Comparison of ENCODE assay signal across 9 cellular contexts in genomic region chr7:24936121-24936824, GRCh38. TPM values are rescaled to one million over a fixed set of nuclear protein-coding genes. Genes with fewer than 3 reads are reported as not detected.
A peak's percentile ranks its signal among the peaks of the same experiment; 100 is the strongest.
DNase-seq lines count a peak whose midpoint lies in the region; ATAC-seq and TF ChIP-seq lines count a peak whose summit lies in the region.
"Had no signal": no experiment of that assay in that cellular context is flagged by ENCODE, and none has a peak within 500 bp of the region (broad histone marks: within the 10 kb centered on the region; RNA-seq: fewer than 3 reads in every experiment).

No MANE protein-coding gene starts in this region.

- ATAC-seq in GM18867 (IDR thresholded peaks at IDR 0.05; ENCODE audit: unreplicated experiment) = peak; percentile 78
- peak; percentile 33 for ATAC-seq in left lung
- no peak for ATAC-seq in Right ventricle myocardium inferior

- H3K4me1 ChIP-seq in HAP-1 = peaks cover 6% of the 10 kb centered on the region; the same call in 1 of the 2 replicates
- H3K4me1 ChIP-seq in left lung = peaks cover 0 to 13% of the 10 kb centered on the region in 2 donors

- TF ChIP-seq CTCF in left lung (IDR thresholded peaks at IDR 0.05) = no peak
- no peak for TF ChIP-seq CTCF in Calu3 (IDR thresholded peaks at IDR 0.05; ENCODE audit: unreplicated experiment)

- BruUV-seq in Calu3 (replicated peaks; lab: Mats Ljungman, UMichigan) = no TSS peak

- no peaks in the 10 kb centered on the region for H3K27me3 ChIP-seq in HAP-1 (ENCODE audit: low read depth)
- H3K27me3 ChIP-seq in left lung = no peaks in the 10 kb centered on the region

- H3K27ac Mint-ChIP-seq in Calu3 (ENCODE audit: unreplicated experiment) = no peak overlapping the region

- no peak overlapping the region for H3K4me3 Mint-ChIP-seq in Calu3 (ENCODE audit: low read depth, unreplicated experiment)

- peak; percentile 20 to 37 for DNase-seq in HAP-1 (ENCODE audit: low spot score in 2 of 2)
- peak; percentile 31 for DNase-seq in NAMALWA (ENCODE audit: low spot score)
- DNase-seq in left lung = no peak
- DNase-seq in nucleus accumbens (lab: John Stamatoyannopoulos, UW) = no peak
- no peak for DNase-seq in stimulated activated CD4-positive, alpha-beta T cell treated with anti-CD3 and anti-CD28 coated beads, Interleukin-4, amount 100 ng/mL, for 24 hours
- no peak for DNase-seq in Calu3
- DNase-seq in Right ventricle myocardium inferior (ENCODE audit: missing footprints) = no peak
- DNase-seq: occipital lobe had no signal

- H3K36me3 Mint-ChIP-seq in Calu3 (ENCODE audit: insufficient read depth, unreplicated experiment) = no peaks in the 10 kb centered on the region

- intact Hi-C loops in left lung (cut with DNase I) = no loop called here
- intact Hi-C loops in Calu3 (cut with micrococcal nuclease; ENCODE audit: unreplicated experiment) = no loop called here
- intact Hi-C loops in Right ventricle myocardium inferior (cut with DNase I) = no loop called here

- CTCF ChIA-PET in Calu3 (lab: Charles Lee) = no interaction called here

- no peaks in the 10 kb centered on the region for H3K9me3 ChIP-seq in HAP-1
- H3K9me3 ChIP-seq in left lung = no peaks in the 10 kb centered on the region

- H3K27ac ChIP-seq in left lung = no peak overlapping the region

- in situ Hi-C loops in HAP-1 (cut with MboI; ENCODE audit: low sequenced_read_pairs) = no loop called here

- peaks cover 45% of the 10 kb centered on the region for H3K4me1 Mint-ChIP-seq in Calu3 (ENCODE audit: low read depth, unreplicated experiment)

- H3K36me3 ChIP-seq in HAP-1 (replicated peaks) = no peaks in the 10 kb centered on the region
- H3K36me3 ChIP-seq in left lung = no peaks in the 10 kb centered on the region

- H3K27me3 Mint-ChIP-seq in Calu3 (ENCODE audit: unreplicated experiment) = no peaks in the 10 kb centered on the region

- H3K9me3 Mint-ChIP-seq in Calu3 (ENCODE audit: low read depth, unreplicated experiment) = peaks cover 2% of the 10 kb centered on the region

- H3K4me3 ChIP-seq in HAP-1 = no peak overlapping the region
- no peak overlapping the region for H3K4me3 ChIP-seq in left lung

RNA-seq across cellular contexts. Expression of gene OSBPL3, which starts 43.7 kb away (rescaled TPM):
- 10 to 100 TPM; 21.4 to 30.5 TPM for total RNA-seq in left lung
- total RNA-seq in Calu3 (2022) = 124 and 136 TPM in 2 replicates
- total RNA-seq in Right ventricle myocardium inferior = 8.5 TPM

Comparison
In these comparisons a context has a peak if more than half of its experiments do, and no peak if none do; other contexts are left out.
1. DNase-seq: peak in HAP-1 (2 of 2) and NAMALWA (single experiment); none in left lung (0 of 2), nucleus accumbens (0 of 56), stimulated activated CD4-positive, alpha-beta T cell treated with anti-CD3 and anti-CD28 coated beads, Interleukin-4, amount 100 ng/mL, for 24 hours (single experiment), Calu3 (single experiment) and Right ventricle myocardium inferior (single experiment).